In genomic region chr20:57464642-57465211, GRCh38 we compare ENCODE assay signal across 7 cellular contexts.
DNase-seq lines count a peak whose midpoint lies in the region; ATAC-seq and TF ChIP-seq lines count a peak whose summit lies in the region.

No MANE protein-coding gene starts in this region.

- H3K27ac ChIP-seq in body of pancreas (no peak overlapping the region), ovary (peak overlapping the region; percentile 10 to 30), dorsolateral prefrontal cortex (no peak overlapping the region)

- H3K9me3 ChIP-seq in MG63 (no peaks in the 10 kb centered on the region), body of pancreas (no peaks in the 10 kb centered on the region), ovary (no peaks in the 10 kb centered on the region)

- ATAC-seq in body of pancreas = peak; percentile 30
- no peak for ATAC-seq in GM21515 (IDR thresholded peaks at IDR 0.05; ENCODE audit: unreplicated experiment)

- TF ChIP-seq POLR2A in body of pancreas (IDR thresholded peaks at IDR 0.05) = no peak
- no peak for TF ChIP-seq POLR2A in ovary (IDR thresholded peaks at IDR 0.05)

- H3K4me3 ChIP-seq in MG63 (no peak overlapping the region), body of pancreas (no peak overlapping the region), ovary (no peak overlapping the region), dorsolateral prefrontal cortex (no peak overlapping the region)

- H3K27me3 ChIP-seq in MG63 (no peaks in the 10 kb centered on the region), body of pancreas (no peaks in the 10 kb centered on the region), ovary (no peaks in the 10 kb centered on the region), dorsolateral prefrontal cortex (peaks cover 0 to 7% (median 0%) of the 10 kb centered on the region in 45 donors)

- DNase-seq in MG63 (peak; percentile 43), body of pancreas (peak in 3 of 4 donors; percentile 38 to 53 (median 50)), ovary (no peak), NK-92 (lab: John Stamatoyannopoulos, UW; ENCODE audit: unreplicated experiment) (no peak), dorsolateral prefrontal cortex (no peak)

- TF ChIP-seq CTCF in GM12873 (IDR thresholded peaks at IDR 0.05; ENCODE audit: insufficient read depth, low read depth, low read length, missing control alignments) = peak; percentile 55
- peak in 4 of 7 experiments; percentile 26 to 48 (median 42) for TF ChIP-seq CTCF in body of pancreas (IDR thresholded peaks at IDR 0.05)
- peak in 1 of 3 donors; percentile 17 for TF ChIP-seq CTCF in ovary (IDR thresholded peaks at IDR 0.05)
- TF ChIP-seq CTCF in dorsolateral prefrontal cortex (IDR thresholded peaks at IDR 0.05 in 54 of 56, conservative IDR thresholded peaks at IDR 0.05 in 2 of 56; ENCODE audit: low read depth in 1 of 56, partially characterized antibody in 56 of 56) = peak in 3 of 56 donors; percentile 6 to 18 (median 17)

- H3K36me3 ChIP-seq in MG63 (no peaks in the 10 kb centered on the region), body of pancreas (replicated peaks in 1 of 2; ENCODE audit: insufficient read depth in 1 of 2, low read depth in 2 of 2) (no peaks in the 10 kb centered on the region), ovary (no peaks in the 10 kb centered on the region)

- TF ChIP-seq EP300 in ovary (IDR thresholded peaks at IDR 0.05) = no peak

- intact Hi-C loops in body of pancreas (cut with DNase I) (no loop called here), ovary (cut with DNase I) (no loop called here), dorsolateral prefrontal cortex (cut with DNase I) (no loop called here)

- 35 to 46% methylated on average over 8 to 13 of the region's 13 CpGs for WGBS in body of pancreas, 2 donors
- WGBS in ovary, 3 donors = 22 to 28% (median 23%) methylated on average over 13 of the region's 13 CpGs

- H3K4me1 ChIP-seq in body of pancreas (no peaks in the 10 kb centered on the region), ovary (ENCODE audit: insufficient read depth) (peaks cover 6% of the 10 kb centered on the region)

Comparison
In these comparisons a context has a peak if more than half of its experiments do, and no peak if none do; other contexts are left out.
1. DNase-seq: peak in MG63 (single experiment) and body of pancreas (3 of 4); none in ovary (0 of 5), NK-92 (single experiment) and dorsolateral prefrontal cortex (0 of 10).
2. H3K27ac ChIP-seq: peak in ovary (2 of 2); none in body of pancreas (0 of 4) and dorsolateral prefrontal cortex (0 of 59).